In the genomic region with DNA sequence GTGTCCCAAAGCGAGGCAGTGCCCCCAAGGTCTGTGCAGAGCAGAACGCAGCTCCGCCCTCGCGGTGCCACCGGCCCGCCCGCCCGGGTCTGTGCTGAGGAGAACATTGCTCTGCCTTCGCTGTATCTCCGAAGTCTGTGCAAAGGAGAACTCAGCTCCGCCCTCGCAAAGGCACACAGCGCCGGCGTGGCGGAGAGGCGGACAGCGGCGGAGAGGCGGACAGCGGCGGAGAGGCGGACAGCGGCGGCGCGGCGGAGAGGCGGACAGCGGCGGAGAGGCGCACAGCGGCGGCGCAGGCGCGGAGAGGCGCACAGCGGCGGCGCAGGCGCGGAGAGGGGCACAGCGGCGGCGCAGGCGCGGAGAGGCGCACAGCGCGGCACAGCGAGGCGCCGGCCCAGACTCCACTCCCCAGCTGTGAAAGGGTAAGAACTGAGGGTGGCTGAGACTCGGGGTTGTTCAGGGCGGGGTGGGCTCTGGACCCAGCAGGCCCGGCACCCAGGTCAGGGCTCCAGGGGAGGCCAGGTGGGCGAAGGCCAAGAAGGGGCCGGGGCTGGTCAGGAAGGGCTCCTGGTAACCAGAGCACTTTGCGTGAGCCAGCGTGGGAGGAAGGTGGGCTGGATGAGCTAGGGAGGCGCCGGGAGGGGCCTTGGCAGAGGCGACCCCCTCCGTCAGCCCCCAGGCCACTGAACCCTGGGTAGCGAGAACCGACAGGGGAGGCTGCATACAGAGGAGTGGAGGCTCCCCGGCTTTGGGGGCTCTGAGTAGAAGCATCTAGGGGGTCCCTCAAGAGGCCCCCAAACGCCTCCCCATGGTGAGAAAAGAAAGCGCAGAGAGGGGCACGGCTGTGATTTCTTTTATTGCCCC, we compare ENCODE assay signal across 1 cellular context.
TF ChIP-seq lines count a peak whose summit lies in the region.

No MANE protein-coding gene starts in this region.

TF ChIP-seq in HepG2, 621 proteins besides CTCF, POLR2A, EP300 and RAD21 (continued from another document):
- TF ChIP-seq ZNF704 (CRISPR knock-in tag; IDR thresholded peaks at IDR 0.05; ENCODE audit: borderline replicate concordance) (0 out of 2 replicates have a peak, but pooled peaks have one; percentile 44), KDM2A (CRISPR knock-in tag; IDR thresholded peaks at IDR 0.05; ENCODE audit: borderline replicate concordance, low read depth) (peak; percentile 46; the same call in 1 of the 2 replicates), POLR2AphosphoS5 (IDR thresholded peaks at IDR 0.05; ENCODE audit: low read depth, low read length) (0 out of 2 replicates have a peak, but pooled peaks have one; percentile 33), SPEN (CRISPR knock-in tag; IDR thresholded peaks at IDR 0.05; ENCODE audit: low read depth) (peak; percentile 62), ZNF441 (CRISPR knock-in tag; IDR thresholded peaks at IDR 0.05; ENCODE audit: borderline replicate concordance) (peak; percentile 34; the same call in 1 of the 2 replicates), MYC (CRISPR knock-in tag; IDR thresholded peaks at IDR 0.05; ENCODE audit: borderline replicate concordance) (peak; percentile 55), ZNF772 (CRISPR knock-in tag; IDR thresholded peaks at IDR 0.05) (peak; percentile 24; the same call in 1 of the 2 replicates), ZNF543 (CRISPR knock-in tag; IDR thresholded peaks at IDR 0.05) (0 out of 2 replicates have a peak, but pooled peaks have one; percentile 28), HES4 (CRISPR knock-in tag; IDR thresholded peaks at IDR 0.05; ENCODE audit: borderline replicate concordance) (peak; percentile 49; the same call in 1 of the 2 replicates), KDM5B (CRISPR knock-in tag; IDR thresholded peaks at IDR 0.05; ENCODE audit: borderline replicate concordance) (peak; percentile 46; the same call in 1 of the 2 replicates), AKAP8 (CRISPR knock-in tag; IDR thresholded peaks at IDR 0.05) (peak; percentile 33; the same call in 1 of the 2 replicates), CHCHD3 (CRISPR knock-in tag; IDR thresholded peaks at IDR 0.05) (0 out of 2 replicates have a peak, but pooled peaks have one; percentile 27), JUND (CRISPR knock-in tag; IDR thresholded peaks at IDR 0.05) (0 out of 2 replicates have a peak, but pooled peaks have one; percentile 17), ZGPAT (CRISPR knock-in tag; IDR thresholded peaks at IDR 0.05) (0 out of 2 replicates have a peak, but pooled peaks have one; percentile 33)
